In genomic region chr7:152463714-152464311, GRCh38 we compare ENCODE assay signal across 8 cellular contexts. TPM values are rescaled to one million over a fixed set of nuclear protein-coding genes. Genes with fewer than 3 reads are reported as not detected.
DNase-seq lines count a peak whose midpoint lies in the region; ATAC-seq and TF ChIP-seq lines count a peak whose summit lies in the region.

No MANE protein-coding gene starts in this region.

- no peaks in the 10 kb centered on the region for H3K79me2 ChIP-seq in GM23338 (replicated peaks; ENCODE audit: insufficient read depth)

- H3K27me3 ChIP-seq in GM23338 (ENCODE audit: insufficient read depth), result peaks cover 5% of the 10 kb centered on the region; the same call in 1 of the 2 replicates

- H3K27ac Mint-ChIP-seq in GM23338, result no peak overlapping the region
- H3K27ac Mint-ChIP-seq in activated T-helper 17 cell treated with anti-CD3 and anti-CD28 coated beads, Interleukin-2, amount 50 U/mL, for 72 hours, result no peak overlapping the region
- H3K27ac Mint-ChIP-seq in naive thymus-derived CD8-positive, alpha-beta T cell, result peak overlapping the region in 7 of 10 donors; percentile 15 to 91 (median 84)
- peak overlapping the region; percentile 96 for H3K27ac Mint-ChIP-seq in stimulated activated naive B cell treated with anti-CD40 and anti-IgM and Interleukin-4, amounts not matched to agents 10 μg/mL and 1 μg/mL and 100 μg/mL, for 72 hours

- H3K4me1 ChIP-seq in GM23338 (ENCODE audit: insufficient read depth), result peaks cover 9% of the 10 kb centered on the region

- peaks cover 15% of the 10 kb centered on the region; the same call in 1 of the 2 replicates for H3F3A ChIP-seq in GM23338 (replicated peaks; ENCODE audit: low read depth)

- peaks cover 21% of the 10 kb centered on the region for H3K4me1 Mint-ChIP-seq in GM23338
- H3K4me1 Mint-ChIP-seq in activated T-helper 17 cell treated with anti-CD3 and anti-CD28 coated beads, Interleukin-2, amount 50 U/mL, for 72 hours, result peaks cover 3% of the 10 kb centered on the region
- H3K4me1 Mint-ChIP-seq in naive thymus-derived CD8-positive, alpha-beta T cell, result peaks cover 0 to 32% (median 8%) of the 10 kb centered on the region in 4 donors
- H3K4me1 Mint-ChIP-seq in stimulated activated naive B cell treated with anti-CD40 and anti-IgM and Interleukin-4, amounts not matched to agents 10 μg/mL and 1 μg/mL and 100 μg/mL, for 72 hours, result peaks cover 9 to 28% of the 10 kb centered on the region in 2 donors

- TF ChIP-seq CTCF in GM23338 (conservative IDR thresholded peaks at IDR 0.05; ENCODE audit: low read depth in 2 of 2) (no peak), fibroblast of mammary gland (conservative IDR thresholded peaks at IDR 0.05; ENCODE audit: control insufficient read depth, insufficient read depth, low read depth, low read length) (no peak)

- no peaks in the 10 kb centered on the region for H3K9me2 ChIP-seq in GM23338 (ENCODE audit: insufficient read depth)

- peak overlapping the region; percentile 81 for H3K4me2 ChIP-seq in GM23338

- no peaks in the 10 kb centered on the region for H4K20me1 ChIP-seq in GM23338 (replicated peaks; ENCODE audit: insufficient read depth)

- peak overlapping the region; percentile 85 for H2AFZ ChIP-seq in GM23338

- H3K4me3 Mint-ChIP-seq in GM23338, result peak overlapping the region; percentile 88; the same call in 2 of the 3 replicates
- peak overlapping the region; percentile 86 for H3K4me3 Mint-ChIP-seq in activated T-helper 17 cell treated with anti-CD3 and anti-CD28 coated beads, Interleukin-2, amount 50 U/mL, for 72 hours
- peak overlapping the region; percentile 89 to 94 (median 91) for H3K4me3 Mint-ChIP-seq in naive thymus-derived CD8-positive, alpha-beta T cell
- H3K4me3 Mint-ChIP-seq in stimulated activated naive B cell treated with anti-CD40 and anti-IgM and Interleukin-4, amounts not matched to agents 10 μg/mL and 1 μg/mL and 100 μg/mL, for 72 hours, result peak overlapping the region; percentile 98 to 99

- H3K27me3 Mint-ChIP-seq in GM23338 (ENCODE audit: insufficient read depth, low read depth, poor library complexity), result peaks cover 7% of the 10 kb centered on the region
- no peaks in the 10 kb centered on the region for H3K27me3 Mint-ChIP-seq in activated T-helper 17 cell treated with anti-CD3 and anti-CD28 coated beads, Interleukin-2, amount 50 U/mL, for 72 hours
- H3K27me3 Mint-ChIP-seq in naive thymus-derived CD8-positive, alpha-beta T cell, result no peaks in the 10 kb centered on the region
- H3K27me3 Mint-ChIP-seq in stimulated activated naive B cell treated with anti-CD40 and anti-IgM and Interleukin-4, amounts not matched to agents 10 μg/mL and 1 μg/mL and 100 μg/mL, for 72 hours, result no peaks in the 10 kb centered on the region

- H3K36me3 Mint-ChIP-seq in GM23338 (ENCODE audit: low read depth), result no peaks in the 10 kb centered on the region
- no peaks in the 10 kb centered on the region for H3K36me3 Mint-ChIP-seq in activated T-helper 17 cell treated with anti-CD3 and anti-CD28 coated beads, Interleukin-2, amount 50 U/mL, for 72 hours (ENCODE audit: low read depth)
- no peaks in the 10 kb centered on the region for H3K36me3 Mint-ChIP-seq in naive thymus-derived CD8-positive, alpha-beta T cell
- no peaks in the 10 kb centered on the region for H3K36me3 Mint-ChIP-seq in stimulated activated naive B cell treated with anti-CD40 and anti-IgM and Interleukin-4, amounts not matched to agents 10 μg/mL and 1 μg/mL and 100 μg/mL, for 72 hours

- peak; percentile 87 for ATAC-seq in GM23338
- ATAC-seq in activated T-helper 17 cell treated with anti-CD3 and anti-CD28 coated beads, Interleukin-2, amount 50 U/mL, for 72 hours (replicated peaks), result peak; percentile 92
- peak; percentile 89 to 91 for ATAC-seq in naive thymus-derived CD8-positive, alpha-beta T cell
- ATAC-seq in stimulated activated naive B cell treated with anti-CD40 and anti-IgM and Interleukin-4, amounts not matched to agents 10 μg/mL and 1 μg/mL and 100 μg/mL, for 72 hours (replicated peaks), result peak; percentile 86 to 88

- no peak overlapping the region for H3K27ac ChIP-seq in GM23338 (ENCODE audit: low read depth)

- POLR2A ChIA-PET in naive thymus-derived CD8-positive, alpha-beta T cell (lab: Charles Lee), result interaction anchor here (0.5 to 3.3 kb wide), 6 partner anchors 12 to 130 kb away, joined by 3 to 25 read pairs (median 4); partner anchors contain the start of gene KMT2C

- DNase-seq in Daoy (ENCODE audit: low read depth), result peak; percentile 100
- peak; percentile 99 for DNase-seq in GM23338 (ENCODE audit: low spot score)
- DNase-seq in Kasumi-1 (lab: John Stamatoyannopoulos, UW), result peak; percentile 96 to 97
- peak; percentile 99 for DNase-seq in RKO (ENCODE audit: low spot score)
- peak; percentile 98 for DNase-seq in fibroblast of mammary gland (ENCODE audit: low read depth)
- peak; percentile 96 to 100 (median 100) for DNase-seq in naive thymus-derived CD8-positive, alpha-beta T cell
- peak; percentile 100 for DNase-seq in stimulated activated naive B cell treated with anti-CD40 and anti-IgM and Interleukin-4, amounts not matched to agents 10 μg/mL and 1 μg/mL and 100 μg/mL, for 72 hours

- H3K36me3 ChIP-seq in GM23338 (ENCODE audit: insufficient read depth), result no peaks in the 10 kb centered on the region

- H3K4me3 ChIP-seq in GM23338 (peak overlapping the region; percentile 88), fibroblast of mammary gland (ENCODE audit: control insufficient read depth, low read depth, low read length) (peak overlapping the region; percentile 78)

- peaks cover 3% of the 10 kb centered on the region; the same call in 1 of the 3 replicates for H3K9me3 Mint-ChIP-seq in GM23338
- H3K9me3 Mint-ChIP-seq in activated T-helper 17 cell treated with anti-CD3 and anti-CD28 coated beads, Interleukin-2, amount 50 U/mL, for 72 hours, result no peaks in the 10 kb centered on the region
- no peaks in the 10 kb centered on the region for H3K9me3 Mint-ChIP-seq in naive thymus-derived CD8-positive, alpha-beta T cell
- no peaks in the 10 kb centered on the region for H3K9me3 Mint-ChIP-seq in stimulated activated naive B cell treated with anti-CD40 and anti-IgM and Interleukin-4, amounts not matched to agents 10 μg/mL and 1 μg/mL and 100 μg/mL, for 72 hours

TF ChIP-seq in GM23338, 12 proteins besides CTCF, POLR2A, EP300 and RAD21:
- TF ChIP-seq CREB1 (CRISPR knock-in tag; IDR thresholded peaks at IDR 0.05; ENCODE audit: low read depth) (no peak), JUNB (IDR thresholded peaks at IDR 0.05; ENCODE audit: unreplicated experiment) (no peak), ZNF331 (CRISPR knock-in tag; IDR thresholded peaks at IDR 0.05; ENCODE audit: low read depth) (no peak), EZH2phosphoT487 (IDR thresholded peaks at IDR 0.05; ENCODE audit: unreplicated experiment) (no peak), REST (IDR thresholded peaks at IDR 0.05; ENCODE audit: unreplicated experiment) (no peak), ZNF114 (CRISPR knock-in tag; IDR thresholded peaks at IDR 0.05) (no peak)

RNA-seq across cellular contexts. Expression of gene KMT2C, which starts 28.0 kb away (rescaled TPM):
- total RNA-seq in Daoy (2014; rRNA removed; shearing (Covaris generic)), result 10.4 and 22.3 TPM in 2 replicates
- total RNA-seq in GM23338 (2014; rRNA removed; shearing (Covaris generic)), result 29.9 and 39.0 TPM in 2 replicates
- 9.1 and 11.4 TPM in 2 replicates for polyA plus RNA-seq in GM23338 (2016; fragmentation: Nextera tagmentation; extraction: Ambion mirVana)
- 100 to 1,000 TPM in 1 of 2 donors, 10 to 100 TPM in 1; 52.1 to 106 TPM for total RNA-seq in activated T-helper 17 cell treated with anti-CD3 and anti-CD28 coated beads, Interleukin-2, amount 50 U/mL, for 72 hours
- 100 to 1,000 TPM in 1 of 2 experiments, 10 to 100 TPM in 1; 91.8 to 111 TPM for total RNA-seq in naive thymus-derived CD8-positive, alpha-beta T cell
- 10 to 100 TPM in 2 of 3 donors, 1 to 10 TPM in 1; 6.7 to 20.9 (median 10.7) TPM for polyA plus RNA-seq in naive thymus-derived CD8-positive, alpha-beta T cell

Comparison
In these comparisons a context has a peak if more than half of its experiments do, and no peak if none do; other contexts are left out.
1. H3K27ac Mint-ChIP-seq: peak in naive thymus-derived CD8-positive, alpha-beta T cell (7 of 10) and stimulated activated naive B cell treated with anti-CD40 and anti-IgM and Interleukin-4, amounts not matched to agents 10 μg/mL and 1 μg/mL and 100 μg/mL, for 72 hours (single experiment); none in GM23338 (single experiment) and activated T-helper 17 cell treated with anti-CD3 and anti-CD28 coated beads, Interleukin-2, amount 50 U/mL, for 72 hours (single experiment).
2. Peak in every context shown above with its lines, with median percentiles within 50 percentile points of each other: DNase-seq, ATAC-seq and H3K4me3 Mint-ChIP-seq.